Comparison of ENCODE assay signal across 2 cellular contexts in the genomic region with DNA sequence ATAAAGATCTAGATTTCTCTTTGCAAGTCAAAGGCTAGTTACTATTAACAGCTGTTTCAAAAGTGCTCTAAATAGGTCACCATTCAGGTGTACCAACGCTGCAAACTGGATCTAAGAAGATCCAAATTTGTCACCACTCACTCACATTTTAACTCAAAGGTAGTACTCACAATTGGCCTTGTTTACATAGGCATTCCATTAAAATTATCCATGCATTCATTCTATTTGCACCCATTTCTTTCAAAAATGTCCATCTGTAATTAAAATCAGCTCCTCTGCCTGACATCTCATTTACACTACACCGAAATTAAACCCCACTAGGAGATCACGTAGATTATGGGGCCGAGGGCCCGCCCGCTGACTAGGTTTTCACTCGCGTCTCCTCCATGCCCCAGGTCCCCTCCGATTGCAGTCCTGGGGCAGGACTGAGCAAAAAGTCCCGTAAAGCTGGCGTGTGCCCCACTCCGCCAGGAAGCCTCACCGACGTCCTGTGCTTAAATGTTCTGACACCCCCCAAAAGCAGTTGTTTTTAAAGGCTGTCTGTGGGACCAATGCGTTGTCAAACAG.
TF ChIP-seq lines count a peak whose summit lies in the region.

No MANE protein-coding gene starts in this region.

TF ChIP-seq in IMR-90, 13 proteins besides CTCF, POLR2A, EP300 and RAD21:
- TF ChIP-seq RCOR1 (IDR thresholded peaks at IDR 0.05; ENCODE audit: insufficient replicate concordance, low read length) (no peak), SMC3 (IDR thresholded peaks at IDR 0.05; ENCODE audit: low read depth, low read length) (no peak), MAFK (IDR thresholded peaks at IDR 0.05; ENCODE audit: low read depth, low read length) (no peak), MAZ (IDR thresholded peaks at IDR 0.05; ENCODE audit: borderline replicate concordance, low read depth, low read length) (no peak), BHLHE40 (IDR thresholded peaks at IDR 0.05; ENCODE audit: low read depth, low read length) (no peak), CEBPB (IDR thresholded peaks at IDR 0.05; ENCODE audit: low read depth, low read length) (no peak), NFE2L2 (IDR thresholded peaks at IDR 0.05; ENCODE audit: low read depth, low read length) (no peak), FOS (IDR thresholded peaks at IDR 0.05; ENCODE audit: low read depth, low read length) (no peak), RFX5 (IDR thresholded peaks at IDR 0.05; ENCODE audit: low read depth, low read length) (no peak), CHD1 (IDR thresholded peaks at IDR 0.05; ENCODE audit: low read depth, low read length) (no peak), MXI1 (IDR thresholded peaks at IDR 0.05; ENCODE audit: borderline replicate concordance, low read depth, low read length) (no peak)
- TF ChIP-seq, protein P1, sequence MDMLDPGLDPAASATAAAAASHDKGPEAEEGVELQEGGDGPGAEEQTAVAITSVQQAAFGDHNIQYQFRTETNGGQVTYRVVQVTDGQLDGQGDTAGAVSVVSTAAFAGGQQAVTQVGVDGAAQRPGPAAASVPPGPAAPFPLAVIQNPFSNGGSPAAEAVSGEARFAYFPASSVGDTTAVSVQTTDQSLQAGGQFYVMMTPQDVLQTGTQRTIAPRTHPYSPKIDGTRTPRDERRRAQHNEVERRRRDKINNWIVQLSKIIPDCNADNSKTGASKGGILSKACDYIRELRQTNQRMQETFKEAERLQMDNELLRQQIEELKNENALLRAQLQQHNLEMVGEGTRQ (IDR thresholded peaks at IDR 0.05; ENCODE audit: low read depth, low read length), result no peak
- TF ChIP-seq, protein P2, sequence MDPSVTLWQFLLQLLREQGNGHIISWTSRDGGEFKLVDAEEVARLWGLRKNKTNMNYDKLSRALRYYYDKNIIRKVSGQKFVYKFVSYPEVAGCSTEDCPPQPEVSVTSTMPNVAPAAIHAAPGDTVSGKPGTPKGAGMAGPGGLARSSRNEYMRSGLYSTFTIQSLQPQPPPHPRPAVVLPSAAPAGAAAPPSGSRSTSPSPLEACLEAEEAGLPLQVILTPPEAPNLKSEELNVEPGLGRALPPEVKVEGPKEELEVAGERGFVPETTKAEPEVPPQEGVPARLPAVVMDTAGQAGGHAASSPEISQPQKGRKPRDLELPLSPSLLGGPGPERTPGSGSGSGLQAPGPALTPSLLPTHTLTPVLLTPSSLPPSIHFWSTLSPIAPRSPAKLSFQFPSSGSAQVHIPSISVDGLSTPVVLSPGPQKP (IDR thresholded peaks at IDR 0.05; ENCODE audit: borderline replicate concordance, low read depth, low read length), result no peak

TF ChIP-seq in K562, 482 proteins besides CTCF, POLR2A, EP300 and RAD21:
- TF ChIP-seq FOXA3 (CRISPR knock-in tag; conservative IDR thresholded peaks at IDR 0.05 in 1 of 2, IDR thresholded peaks at IDR 0.05 in 1 of 2), result peak; percentile 81 to 96
- 0 out of 2 replicates have a peak, but pooled peaks have one; percentile 34 for TF ChIP-seq NBN (IDR thresholded peaks at IDR 0.05; ENCODE audit: low read depth)
- 0 out of 2 replicates have a peak, but pooled peaks have one; percentile 13 for TF ChIP-seq RNF2 (IDR thresholded peaks at IDR 0.05)
- 0 out of 2 replicates have a peak, but pooled peaks have one; percentile 16 for TF ChIP-seq MECOM (CRISPR knock-in tag; IDR thresholded peaks at IDR 0.05)
- no peak for TF ChIP-seq KDM2B (CRISPR knock-in tag; IDR thresholded peaks at IDR 0.05)
- TF ChIP-seq NFE2 (IDR thresholded peaks at IDR 0.05; ENCODE audit: low read depth), result peak; percentile 19; the same call in 1 of the 2 replicates
- no peak for TF ChIP-seq ZNF354B (CRISPR knock-in tag; IDR thresholded peaks at IDR 0.05)
- peak; percentile 20; the same call in 1 of the 2 replicates for TF ChIP-seq SMARCE1 (IDR thresholded peaks at IDR 0.05)
- TF ChIP-seq ARID1B (IDR thresholded peaks at IDR 0.05), result 0 out of 2 replicates have a peak, but pooled peaks have one; percentile 14
- TF ChIP-seq, protein P3, sequence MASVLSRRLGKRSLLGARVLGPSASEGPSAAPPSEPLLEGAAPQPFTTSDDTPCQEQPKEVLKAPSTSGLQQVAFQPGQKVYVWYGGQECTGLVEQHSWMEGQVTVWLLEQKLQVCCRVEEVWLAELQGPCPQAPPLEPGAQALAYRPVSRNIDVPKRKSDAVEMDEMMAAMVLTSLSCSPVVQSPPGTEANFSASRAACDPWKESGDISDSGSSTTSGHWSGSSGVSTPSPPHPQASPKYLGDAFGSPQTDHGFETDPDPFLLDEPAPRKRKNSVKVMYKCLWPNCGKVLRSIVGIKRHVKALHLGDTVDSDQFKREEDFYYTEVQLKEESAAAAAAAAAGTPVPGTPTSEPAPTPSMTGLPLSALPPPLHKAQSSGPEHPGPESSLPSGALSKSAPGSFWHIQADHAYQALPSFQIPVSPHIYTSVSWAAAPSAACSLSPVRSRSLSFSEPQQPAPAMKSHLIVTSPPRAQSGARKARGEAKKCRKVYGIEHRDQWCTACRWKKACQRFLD (CRISPR knock-in tag; IDR thresholded peaks at IDR 0.05), result 0 out of 2 replicates have a peak, but pooled peaks have one; percentile 9
- TF ChIP-seq, protein P4, sequence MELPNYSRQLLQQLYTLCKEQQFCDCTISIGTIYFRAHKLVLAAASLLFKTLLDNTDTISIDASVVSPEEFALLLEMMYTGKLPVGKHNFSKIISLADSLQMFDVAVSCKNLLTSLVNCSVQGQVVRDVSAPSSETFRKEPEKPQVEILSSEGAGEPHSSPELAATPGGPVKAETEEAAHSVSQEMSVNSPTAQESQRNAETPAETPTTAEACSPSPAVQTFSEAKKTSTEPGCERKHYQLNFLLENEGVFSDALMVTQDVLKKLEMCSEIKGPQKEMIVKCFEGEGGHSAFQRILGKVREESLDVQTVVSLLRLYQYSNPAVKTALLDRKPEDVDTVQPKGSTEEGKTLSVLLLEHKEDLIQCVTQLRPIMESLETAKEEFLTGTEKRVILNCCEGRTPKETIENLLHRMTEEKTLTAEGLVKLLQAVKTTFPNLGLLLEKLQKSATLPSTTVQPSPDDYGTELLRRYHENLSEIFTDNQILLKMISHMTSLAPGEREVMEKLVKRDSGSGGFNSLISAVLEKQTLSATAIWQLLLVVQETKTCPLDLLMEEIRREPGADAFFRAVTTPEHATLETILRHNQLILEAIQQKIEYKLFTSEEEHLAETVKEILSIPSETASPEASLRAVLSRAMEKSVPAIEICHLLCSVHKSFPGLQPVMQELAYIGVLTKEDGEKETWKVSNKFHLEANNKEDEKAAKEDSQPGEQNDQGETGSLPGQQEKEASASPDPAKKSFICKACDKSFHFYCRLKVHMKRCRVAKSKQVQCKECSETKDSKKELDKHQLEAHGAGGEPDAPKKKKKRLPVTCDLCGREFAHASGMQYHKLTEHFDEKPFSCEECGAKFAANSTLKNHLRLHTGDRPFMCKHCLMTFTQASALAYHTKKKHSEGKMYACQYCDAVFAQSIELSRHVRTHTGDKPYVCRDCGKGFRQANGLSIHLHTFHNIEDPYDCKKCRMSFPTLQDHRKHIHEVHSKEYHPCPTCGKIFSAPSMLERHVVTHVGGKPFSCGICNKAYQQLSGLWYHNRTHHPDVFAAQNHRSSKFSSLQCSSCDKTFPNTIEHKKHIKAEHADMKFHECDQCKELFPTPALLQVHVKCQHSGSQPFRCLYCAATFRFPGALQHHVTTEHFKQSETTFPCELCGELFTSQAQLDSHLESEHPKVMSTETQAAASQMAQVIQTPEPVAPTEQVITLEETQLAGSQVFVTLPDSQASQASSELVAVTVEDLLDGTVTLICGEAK (IDR thresholded peaks at IDR 0.05), result peak; percentile 63
- TF ChIP-seq, protein P4 (CRISPR knock-in tag; IDR thresholded peaks at IDR 0.05), result no peak
- 0 out of 2 replicates have a peak, but pooled peaks have one; percentile 4 for TF ChIP-seq CEBPB (tag; IDR thresholded peaks at IDR 0.05)
- TF ChIP-seq KHSRP (IDR thresholded peaks at IDR 0.05), result no peak
- TF ChIP-seq, protein P5, sequence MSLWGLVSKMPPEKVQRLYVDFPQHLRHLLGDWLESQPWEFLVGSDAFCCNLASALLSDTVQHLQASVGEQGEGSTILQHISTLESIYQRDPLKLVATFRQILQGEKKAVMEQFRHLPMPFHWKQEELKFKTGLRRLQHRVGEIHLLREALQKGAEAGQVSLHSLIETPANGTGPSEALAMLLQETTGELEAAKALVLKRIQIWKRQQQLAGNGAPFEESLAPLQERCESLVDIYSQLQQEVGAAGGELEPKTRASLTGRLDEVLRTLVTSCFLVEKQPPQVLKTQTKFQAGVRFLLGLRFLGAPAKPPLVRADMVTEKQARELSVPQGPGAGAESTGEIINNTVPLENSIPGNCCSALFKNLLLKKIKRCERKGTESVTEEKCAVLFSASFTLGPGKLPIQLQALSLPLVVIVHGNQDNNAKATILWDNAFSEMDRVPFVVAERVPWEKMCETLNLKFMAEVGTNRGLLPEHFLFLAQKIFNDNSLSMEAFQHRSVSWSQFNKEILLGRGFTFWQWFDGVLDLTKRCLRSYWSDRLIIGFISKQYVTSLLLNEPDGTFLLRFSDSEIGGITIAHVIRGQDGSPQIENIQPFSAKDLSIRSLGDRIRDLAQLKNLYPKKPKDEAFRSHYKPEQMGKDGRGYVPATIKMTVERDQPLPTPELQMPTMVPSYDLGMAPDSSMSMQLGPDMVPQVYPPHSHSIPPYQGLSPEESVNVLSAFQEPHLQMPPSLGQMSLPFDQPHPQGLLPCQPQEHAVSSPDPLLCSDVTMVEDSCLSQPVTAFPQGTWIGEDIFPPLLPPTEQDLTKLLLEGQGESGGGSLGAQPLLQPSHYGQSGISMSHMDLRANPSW (CRISPR knock-in tag; IDR thresholded peaks at IDR 0.05), result 0 out of 2 replicates have a peak, but pooled peaks have one; percentile 13
- TF ChIP-seq IFI16 (CRISPR knock-in tag; IDR thresholded peaks at IDR 0.05), result no peak
- TF ChIP-seq FOXK2 (conservative IDR thresholded peaks at IDR 0.05 in 1 of 2, IDR thresholded peaks at IDR 0.05 in 1 of 2; ENCODE audit: low read depth in 2 of 2), result peak; percentile 77 to 79
- 0 out of 4 replicates have a peak, but pooled peaks of 1 of the 2 experiments have one; percentile 13 for TF ChIP-seq HDAC1 (IDR thresholded peaks at IDR 0.05)
- TF ChIP-seq, protein P6, sequence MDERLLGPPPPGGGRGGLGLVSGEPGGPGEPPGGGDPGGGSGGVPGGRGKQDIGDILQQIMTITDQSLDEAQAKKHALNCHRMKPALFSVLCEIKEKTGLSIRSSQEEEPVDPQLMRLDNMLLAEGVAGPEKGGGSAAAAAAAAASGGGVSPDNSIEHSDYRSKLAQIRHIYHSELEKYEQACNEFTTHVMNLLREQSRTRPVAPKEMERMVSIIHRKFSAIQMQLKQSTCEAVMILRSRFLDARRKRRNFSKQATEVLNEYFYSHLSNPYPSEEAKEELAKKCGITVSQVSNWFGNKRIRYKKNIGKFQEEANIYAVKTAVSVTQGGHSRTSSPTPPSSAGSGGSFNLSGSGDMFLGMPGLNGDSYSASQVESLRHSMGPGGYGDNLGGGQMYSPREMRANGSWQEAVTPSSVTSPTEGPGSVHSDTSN (CRISPR knock-in tag; IDR thresholded peaks at IDR 0.05; ENCODE audit: low read depth), result no peak
- TF ChIP-seq, protein P6 (tag; conservative IDR thresholded peaks at IDR 0.05; ENCODE audit: low read depth), result no peak
- TF ChIP-seq JUNB (CRISPR knock-in tag; conservative IDR thresholded peaks at IDR 0.05), result no peak
- TF ChIP-seq ZNF561 (CRISPR knock-in tag; conservative IDR thresholded peaks at IDR 0.05), result no peak
TF ChIP-seq in K562: peak in this region for 13.
